Comparison of ENCODE assay signal across 9 cellular contexts in genomic region chr13:40969169-40969901, GRCh38. TPM values are rescaled to one million over a fixed set of nuclear protein-coding genes. Genes with fewer than 3 reads are reported as not detected.
A peak's percentile ranks its signal among the peaks of the same experiment; 100 is the strongest.
DNase-seq lines count a peak whose midpoint lies in the region; ATAC-seq and TF ChIP-seq lines count a peak whose summit lies in the region.
"Had no signal": no experiment of that assay in that cellular context is flagged by ENCODE, and none has a peak within 500 bp of the region (broad histone marks: within the 10 kb centered on the region; RNA-seq: fewer than 3 reads in every experiment).

No MANE protein-coding gene starts in this region.

- no peaks in the 10 kb centered on the region for H3K36me3 Mint-ChIP-seq in glutamatergic neuron (ENCODE audit: unreplicated experiment)

- intact Hi-C loops in lower lobe of right lung (cut with DNase I): no loop called here

- H3K4me1 ChIP-seq in Loucy (ENCODE audit: insufficient read depth, low read length, poor library complexity, severe bottlenecking): peaks cover 96% of the 10 kb centered on the region
- H3K4me1 ChIP-seq in lower lobe of right lung: peaks cover 100% of the 10 kb centered on the region

- no peak overlapping the region for H2AFZ ChIP-seq in Loucy (ENCODE audit: low read length)

- H3F3A ChIP-seq in Loucy (ENCODE audit: low read depth): no peaks in the 10 kb centered on the region; the same call in 1 of the 2 replicates

- no peaks in the 10 kb centered on the region for H3K9me3 ChIP-seq in Loucy (ENCODE audit: insufficient read depth, low read depth, low read length)
- no peaks in the 10 kb centered on the region for H3K9me3 ChIP-seq in lower lobe of right lung

- H3K9ac ChIP-seq in Loucy (ENCODE audit: low read depth, low read length, poor library complexity, severe bottlenecking): peak overlapping the region; percentile 19

- peaks cover 100% of the 10 kb centered on the region for H3K79me2 ChIP-seq in Loucy (ENCODE audit: insufficient read depth, low read length)

- no peaks in the 10 kb centered on the region for H3K27me3 Mint-ChIP-seq in glutamatergic neuron (ENCODE audit: unreplicated experiment)

- H3K9me2 ChIP-seq in Loucy (replicated peaks; ENCODE audit: low read depth, low read length): no peaks in the 10 kb centered on the region

- H3K9me3 Mint-ChIP-seq in glutamatergic neuron (ENCODE audit: unreplicated experiment): no peaks in the 10 kb centered on the region

- H3K4me3 ChIP-seq in Loucy (ENCODE audit: low read length, poor library complexity, severe bottlenecking) (peak overlapping the region; percentile 79), lower lobe of right lung (no peak overlapping the region), foreskin fibroblast (ENCODE audit: low read depth in 1 of 2, low read length in 2 of 2) (no peak overlapping the region)

- H3K36me3 ChIP-seq in Loucy (ENCODE audit: insufficient read depth, low read length) (peaks cover 88% of the 10 kb centered on the region; the same call in 1 of the 2 replicates), lower lobe of right lung (no peaks in the 10 kb centered on the region)

- H3K4me3 Mint-ChIP-seq in glutamatergic neuron (ENCODE audit: unreplicated experiment): no peak overlapping the region

- TF ChIP-seq CTCF in Loucy (conservative IDR thresholded peaks at IDR 0.05; ENCODE audit: low read length) (no peak), lower lobe of right lung (IDR thresholded peaks at IDR 0.05) (no peak), foreskin fibroblast (IDR thresholded peaks at IDR 0.05; ENCODE audit: low read depth, low read length) (no peak), glutamatergic neuron (IDR thresholded peaks at IDR 0.05; ENCODE audit: partially characterized antibody, unreplicated experiment) (no peak)

- H3K4me1 Mint-ChIP-seq in glutamatergic neuron (ENCODE audit: low read depth, unreplicated experiment): no peaks in the 10 kb centered on the region

- no peak overlapping the region for H3K27ac ChIP-seq in lower lobe of right lung

- ATAC-seq in GM18519 (IDR thresholded peaks at IDR 0.05; ENCODE audit: low FRiP score, unreplicated experiment) (peak; percentile 49), GM21619 (IDR thresholded peaks at IDR 0.05; ENCODE audit: unreplicated experiment) (peak; percentile 63), lower lobe of right lung (peak; percentile 72 to 76)
- ATAC-seq: HCT116 had no signal

- H4K20me1 ChIP-seq in Loucy (ENCODE audit: insufficient read depth, low read length, poor library complexity, severe bottlenecking): peaks cover 100% of the 10 kb centered on the region

- DNase-seq in lower lobe of right lung (no peak), foreskin fibroblast (no peak), NCI-H1930 (lab: John Stamatoyannopoulos, UW) (no peak), glutamatergic neuron (no peak)
- DNase-seq in NK-92 treated with Interleukin-12 subunit alpha and Interleukin-12 subunit beta, amount 100 ng/mL, for 24 hours (lab: John Stamatoyannopoulos, UW): no peak

- H3K27me3 ChIP-seq in Loucy (ENCODE audit: insufficient read depth, low read length, poor library complexity, severe bottlenecking) (no peaks in the 10 kb centered on the region), lower lobe of right lung (ENCODE audit: low read depth) (no peaks in the 10 kb centered on the region)

- no peak overlapping the region for H3K27ac Mint-ChIP-seq in glutamatergic neuron (ENCODE audit: unreplicated experiment)

- H3K4me2 ChIP-seq in Loucy (ENCODE audit: low read depth, low read length, poor library complexity, severe bottlenecking): peak overlapping the region; percentile 94

RNA-seq across cellular contexts. Expression of gene ELF1, which starts 49.8 kb away (rescaled TPM):
- total RNA-seq in lower lobe of right lung (98.1 TPM), glutamatergic neuron (ENCODE audit: unreplicated experiment) (9.8 TPM)
